Comparison of ENCODE assay signal across 20 cellular contexts in genomic region chr13:90321281-90321931, GRCh38.
DNase-seq lines count a peak whose midpoint lies in the region; ATAC-seq, FAIRE-seq and TF ChIP-seq lines count a peak whose summit lies in the region.
"Had no signal": no experiment of that assay in that cellular context is flagged by ENCODE, and none has a peak within 500 bp of the region (broad histone marks: within the 10 kb centered on the region; RNA-seq: fewer than 3 reads in every experiment).

No MANE protein-coding gene starts in this region.

- no peaks in the 10 kb centered on the region for H4K20me1 ChIP-seq in astrocyte (ENCODE audit: insufficient read depth, low read length)

- H3K4me1 ChIP-seq in astrocyte (ENCODE audit: insufficient read depth, low read length) = no peaks in the 10 kb centered on the region
- H3K4me1 ChIP-seq: A549, BE2C had no signal

- TF ChIP-seq CTCF in astrocyte (IDR thresholded peaks at IDR 0.05; ENCODE audit: insufficient read depth, low read depth, low read length) = no peak

- peak overlapping the region; percentile 24 for H2AFZ ChIP-seq in astrocyte (ENCODE audit: low read depth, low read length)

- H3K27ac Mint-ChIP-seq in astrocyte (ENCODE audit: unreplicated experiment) (no peak overlapping the region), T-cell (no peak overlapping the region)
- H3K27ac Mint-ChIP-seq: CD4-positive, alpha-beta memory T cell; HFFc6 had no signal

- DNase-seq in astrocyte (ENCODE audit: low read depth) (no peak), epithelial cell of prostate (ENCODE audit: low read depth, low spot score) (no peak), left kidney (ENCODE audit: low read depth, low spot score) (peak; percentile 2), renal cortical epithelial cell (ENCODE audit: low read depth) (peak; percentile 89), T-cell (no peak)
- DNase-seq: BE2C; CD4-positive, alpha-beta memory T cell; DMS153; DMS79 treated with DMSO at 0.1 percent for 48 hours; GDM1; HCEC 1CT; HFFc6 had no signal

- H3K4me2 ChIP-seq in astrocyte (ENCODE audit: low read length) = no peak overlapping the region
- H3K4me2 ChIP-seq: A549 had no signal

- H3K27me3 ChIP-seq in astrocyte (ENCODE audit: insufficient read depth, low read length) = no peaks in the 10 kb centered on the region
- H3K27me3 ChIP-seq: BE2C had no signal

- H3K9me3 ChIP-seq in astrocyte (ENCODE audit: insufficient read depth, low read depth, low read length) = no peaks in the 10 kb centered on the region
- H3K9me3 ChIP-seq: A549, BE2C had no signal

- H3K36me3 Mint-ChIP-seq in astrocyte (ENCODE audit: low read depth, unreplicated experiment) = no peaks in the 10 kb centered on the region
- H3K36me3 Mint-ChIP-seq in T-cell = no peaks in the 10 kb centered on the region
- H3K36me3 Mint-ChIP-seq: CD4-positive, alpha-beta memory T cell had no signal

- no peak for FAIRE-seq in astrocyte (lab: Jason Lieb, UNC)
- FAIRE-seq: A549, GM12892, GM19239, HepG2, HTR-8/SVneo had no signal

- ATAC-seq in T-cell (replicated peaks in 1 of 4) = no peak
- no peak for ATAC-seq in GM18873 (IDR thresholded peaks at IDR 0.05; ENCODE audit: low FRiP score, unreplicated experiment)
- ATAC-seq in GM19324 (IDR thresholded peaks at IDR 0.05; ENCODE audit: low FRiP score, unreplicated experiment) = no peak
- ATAC-seq: A549, HepG2 had no signal

- H3K4me3 Mint-ChIP-seq in astrocyte (ENCODE audit: unreplicated experiment) (no peak overlapping the region), T-cell (no peak overlapping the region)
- H3K4me3 Mint-ChIP-seq: CD4-positive, alpha-beta memory T cell; HFFc6 had no signal

- no peaks in the 10 kb centered on the region for H3K27me3 Mint-ChIP-seq in astrocyte (ENCODE audit: low read depth, unreplicated experiment)
- no peaks in the 10 kb centered on the region for H3K27me3 Mint-ChIP-seq in T-cell
- H3K27me3 Mint-ChIP-seq: CD4-positive, alpha-beta memory T cell had no signal

- H3K4me1 Mint-ChIP-seq in astrocyte (ENCODE audit: low read depth, unreplicated experiment) (no peaks in the 10 kb centered on the region), T-cell (no peaks in the 10 kb centered on the region)
- H3K4me1 Mint-ChIP-seq: CD4-positive, alpha-beta memory T cell had no signal

- CTCF ChIA-PET in T-cell (lab: Charles Lee) = no interaction called here

- H3K9me3 Mint-ChIP-seq in astrocyte (ENCODE audit: unreplicated experiment) (no peaks in the 10 kb centered on the region), T-cell (peaks cover 0 to 8% (median 7%) of the 10 kb centered on the region in 3 donors)
- H3K9me3 Mint-ChIP-seq: HFFc6 had no signal

- no peak overlapping the region for H3K9ac ChIP-seq in astrocyte (ENCODE audit: low read length)

- POLR2A ChIA-PET in T-cell (lab: Charles Lee) = no interaction called here

- H3K79me2 ChIP-seq in astrocyte (ENCODE audit: insufficient read depth, low read length) = no peaks in the 10 kb centered on the region

- H3K4me3 ChIP-seq in astrocyte (ENCODE audit: insufficient read depth, low read depth, low read length) = no peak overlapping the region
- H3K4me3 ChIP-seq: A549 had no signal

- no peaks in the 10 kb centered on the region for H3K36me3 ChIP-seq in astrocyte (ENCODE audit: insufficient read depth, low read length)
- H3K36me3 ChIP-seq: BE2C had no signal

- H3K27ac ChIP-seq in astrocyte (ENCODE audit: low read depth, low read length) (no peak overlapping the region), epithelial cell of prostate (peak overlapping the region; percentile 2)
- H3K27ac ChIP-seq: A549, C4-2B had no signal

Comparison
In these comparisons a context has a peak if more than half of its experiments do, and no peak if none do; other contexts are left out.
1. DNase-seq: peak in left kidney (single experiment) and renal cortical epithelial cell (single experiment); none in astrocyte (single experiment), epithelial cell of prostate (single experiment) and T-cell (0 of 34).